Comparison of ENCODE assay signal across 23 cellular contexts in the genomic region with DNA sequence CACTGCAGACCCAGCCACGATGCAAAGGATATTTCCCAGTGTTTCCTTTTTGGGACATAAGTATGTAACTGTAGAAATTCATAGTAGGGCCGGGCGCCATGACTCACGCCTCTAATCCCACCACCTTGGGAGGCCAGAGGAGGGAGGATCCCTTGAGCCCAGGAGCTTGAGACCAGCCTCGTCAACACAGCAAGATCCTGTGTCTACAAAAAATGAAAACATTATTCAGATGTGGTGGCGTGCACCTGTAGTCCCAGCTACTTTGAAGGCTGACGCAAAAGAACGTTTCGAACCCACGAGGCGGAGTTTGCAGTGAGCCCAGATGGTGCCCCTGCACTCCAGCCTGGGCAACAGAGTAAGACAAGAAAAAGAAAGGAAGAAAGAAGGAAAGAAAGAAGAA. TPM values are rescaled to one million over a fixed set of nuclear protein-coding genes. Genes with fewer than 3 reads are reported as not detected.
DNase-seq lines count a peak whose midpoint lies in the region; ATAC-seq and TF ChIP-seq lines count a peak whose summit lies in the region.
"Had no signal": no experiment of that assay in that cellular context is flagged by ENCODE, and none has a peak within 500 bp of the region (broad histone marks: within the 10 kb centered on the region; RNA-seq: fewer than 3 reads in every experiment).

No MANE protein-coding gene starts in this region.

- no peak overlapping the region for H3K27ac Mint-ChIP-seq in CD4-positive, alpha-beta T cell
- H3K27ac Mint-ChIP-seq: IgD-negative memory B cell had no signal

- H3K36me3 Mint-ChIP-seq in CD4-positive, alpha-beta T cell (ENCODE audit: low read depth): no peaks in the 10 kb centered on the region
- H3K36me3 Mint-ChIP-seq: CD8-positive, alpha-beta memory T cell; IgD-negative memory B cell had no signal

- no peak overlapping the region for H3K27ac ChIP-seq in CD4-positive, alpha-beta T cell (ENCODE audit: low read depth, low read length)
- no peak overlapping the region for H3K27ac ChIP-seq in SJCRH30
- H3K27ac ChIP-seq: BLaER1 treated with 17β-estradiol and CSF1 and Interleukin-3, amounts not matched to agents 10 nM and 100 nM; RWPE1 had no signal

- peaks cover 25% of the 10 kb centered on the region for H3K4me1 Mint-ChIP-seq in CD4-positive, alpha-beta T cell (ENCODE audit: low read depth)

- H3K4me3 ChIP-seq in SJCRH30: no peak overlapping the region
- H3K4me3 ChIP-seq: BLaER1 treated with 17β-estradiol and CSF1 and Interleukin-3, amounts not matched to agents 10 nM and 100 nM had no signal

- ATAC-seq in CD4-positive, alpha-beta T cell (ENCODE audit: poor library complexity): no peak
- no peak for ATAC-seq in HG02571 (IDR thresholded peaks at IDR 0.05; ENCODE audit: unreplicated experiment)
- ATAC-seq: SK-N-SH treated with all-trans-retinoic acid at 6 μM for 48 hours had no signal

- peak; percentile 32 for DNase-seq in activated CD8-positive, alpha-beta memory T cell treated with anti-CD3 and anti-CD28 coated beads for 24 hours
- no peak for DNase-seq in activated CD8-positive, alpha-beta memory T cell treated with anti-CD3 and anti-CD28 coated beads, Interleukin-2, amount 50 U/mL, for 4 hours
- DNase-seq in CD4-positive, alpha-beta T cell: no peak
- peak; percentile 29 to 37 for DNase-seq in SJCRH30
- DNase-seq in mucosa of gallbladder (ENCODE audit: low spot score): peak; percentile 1
- no peak for DNase-seq in NCI-H345 (lab: John Stamatoyannopoulos, UW)
- no peak for DNase-seq in NCI-H1417 treated with DMSO at 0.1 percent for 48 hours (lab: John Stamatoyannopoulos, UW)
- DNase-seq: 8988T; Calu3; CD8-positive, alpha-beta memory T cell; EL; GF-D8; Karpas-422; NCI-H1694 treated with DMSO at 0.1 percent for 48 hours; NCI-H510A; NCI-H774; NK-92 treated with Interleukin-12 subunit alpha and Interleukin-12 subunit beta, amount 100 ng/mL, for 24 hours; SIG-M5 had no signal

- no peaks in the 10 kb centered on the region for H3K27me3 ChIP-seq in CD4-positive, alpha-beta T cell (ENCODE audit: control insufficient read depth, insufficient read depth, low read length)
- H3K27me3 ChIP-seq in SJCRH30: no peaks in the 10 kb centered on the region
- H3K27me3 ChIP-seq: BLaER1 treated with 17β-estradiol and CSF1 and Interleukin-3, amounts not matched to agents 10 nM and 100 nM had no signal

- intact Hi-C loops in CD4-positive, alpha-beta T cell (cut with DNase I, micrococcal nuclease): no loop called here

- no peak for TF ChIP-seq CTCF in CD4-positive, alpha-beta T cell (IDR thresholded peaks at IDR 0.05)

- H3K9me3 Mint-ChIP-seq in CD4-positive, alpha-beta T cell: no peaks in the 10 kb centered on the region

- H3K36me3 ChIP-seq in SJCRH30: no peaks in the 10 kb centered on the region
- H3K36me3 ChIP-seq: BLaER1 treated with 17β-estradiol and CSF1 and Interleukin-3, amounts not matched to agents 10 nM and 100 nM had no signal

- no peaks in the 10 kb centered on the region for H3K4me1 ChIP-seq in SJCRH30

- no peaks in the 10 kb centered on the region for H3K9me3 ChIP-seq in CD4-positive, alpha-beta T cell (ENCODE audit: control insufficient read depth, low read length)
- no peaks in the 10 kb centered on the region for H3K9me3 ChIP-seq in SJCRH30 (replicated peaks)
- H3K9me3 ChIP-seq: BLaER1 treated with 17β-estradiol and CSF1 and Interleukin-3, amounts not matched to agents 10 nM and 100 nM had no signal

- peaks cover 23% of the 10 kb centered on the region for H3K27me3 Mint-ChIP-seq in CD4-positive, alpha-beta T cell

- H3K4me3 Mint-ChIP-seq in CD4-positive, alpha-beta T cell: peak overlapping the region; percentile 58
- H3K4me3 Mint-ChIP-seq: CD8-positive, alpha-beta memory T cell had no signal

- POLR2A ChIA-PET in CD4-positive, alpha-beta T cell (lab: Charles Lee): no interaction called here

- CTCF ChIA-PET in CD4-positive, alpha-beta T cell (lab: Charles Lee): no interaction called here

RNA-seq across cellular contexts. Expression of gene CRLF2, which starts 49.2 kb away (rescaled TPM):
- total RNA-seq in CD4-positive, alpha-beta T cell: under 1 TPM; 0.16 to 0.42 TPM
- 0.08 and 0.26 TPM in 2 replicates for total RNA-seq in SJCRH30 (2014; rRNA removed; shearing (Covaris generic))
- total RNA-seq in mucosa of gallbladder: 2.3 TPM

Comparison
In these comparisons a context has a peak if more than half of its experiments do, and no peak if none do; other contexts are left out.
1. DNase-seq: peak in activated CD8-positive, alpha-beta memory T cell treated with anti-CD3 and anti-CD28 coated beads for 24 hours (single experiment), SJCRH30 (2 of 2) and mucosa of gallbladder (single experiment); none in activated CD8-positive, alpha-beta memory T cell treated with anti-CD3 and anti-CD28 coated beads, Interleukin-2, amount 50 U/mL, for 4 hours (single experiment), CD4-positive, alpha-beta T cell (0 of 10), NCI-H345 (single experiment) and NCI-H1417 treated with DMSO at 0.1 percent for 48 hours (single experiment).